Comparison of ENCODE assay signal across 10 cellular contexts in the genomic region with DNA sequence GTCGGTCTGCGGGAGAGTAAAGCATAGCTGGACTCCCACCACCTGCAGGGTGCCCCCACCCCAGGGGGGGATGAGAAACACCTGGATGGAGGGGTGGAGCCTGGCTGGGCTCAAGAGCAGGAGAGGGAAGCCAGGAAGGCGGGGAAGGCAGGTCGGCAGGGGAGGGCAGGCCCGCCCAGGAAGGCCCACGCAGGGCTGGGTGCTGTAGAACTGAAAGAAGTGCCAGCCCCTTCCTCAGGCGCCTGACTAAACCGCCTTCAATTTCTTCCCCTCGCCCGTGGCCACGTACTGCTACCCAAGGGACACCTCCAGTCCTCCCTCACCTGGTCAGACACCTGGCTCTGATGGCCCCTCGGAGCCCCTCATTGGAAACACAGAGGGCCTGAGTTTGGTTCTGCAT.
DNase-seq lines count a peak whose midpoint lies in the region; ATAC-seq and TF ChIP-seq lines count a peak whose summit lies in the region.
"Had no signal": no experiment of that assay in that cellular context is flagged by ENCODE, and none has a peak within 500 bp of the region (broad histone marks: within the 10 kb centered on the region; RNA-seq: fewer than 3 reads in every experiment).

No MANE protein-coding gene starts in this region.

- H2AFZ ChIP-seq in GM23338: no peak overlapping the region

- H3K4me2 ChIP-seq in GM23338: peak overlapping the region; percentile 66

- peaks cover 27% of the 10 kb centered on the region for H4K20me1 ChIP-seq in GM23338 (replicated peaks; ENCODE audit: insufficient read depth)

- no peaks in the 10 kb centered on the region for H3K9me3 Mint-ChIP-seq in GM23338

- H3K4me1 ChIP-seq in GM23338 (ENCODE audit: insufficient read depth) (peaks cover 28% of the 10 kb centered on the region), right atrium auricular region (peaks cover 0 to 84% of the 10 kb centered on the region in 2 donors)

- H3K9me3 ChIP-seq in right atrium auricular region: no peaks in the 10 kb centered on the region

- TF ChIP-seq CTCF in GM23338 (conservative IDR thresholded peaks at IDR 0.05; ENCODE audit: low read depth in 2 of 2) (no peak), right atrium auricular region (IDR thresholded peaks at IDR 0.05) (no peak)

- no peaks in the 10 kb centered on the region for H3F3A ChIP-seq in GM23338 (replicated peaks; ENCODE audit: low read depth)

- H3K4me3 ChIP-seq in GM23338: no peak overlapping the region
- H3K4me3 ChIP-seq in right atrium auricular region: no peak overlapping the region
- H3K4me3 ChIP-seq in skin epidermis: no peak overlapping the region
- H3K4me3 ChIP-seq: cardiac muscle cell had no signal

- no peaks in the 10 kb centered on the region for H3K9me2 ChIP-seq in GM23338 (ENCODE audit: insufficient read depth)

- H3K27ac ChIP-seq in GM23338 (ENCODE audit: low read depth): no peak overlapping the region; the same call in 1 of the 2 replicates
- peak overlapping the region; percentile 70 to 79 for H3K27ac ChIP-seq in right atrium auricular region
- peak overlapping the region in 17 of 21 experiments; percentile 2 to 78 (median 53) for H3K27ac ChIP-seq in skin epidermis
- H3K27ac ChIP-seq: cardiac muscle cell had no signal

- DNase-seq in GM23338 (ENCODE audit: low spot score): no peak
- peak; percentile 68 for DNase-seq in SW480 (ENCODE audit: low spot score)
- DNase-seq in right atrium auricular region (ENCODE audit: low spot score): no peak
- DNase-seq in stimulated activated CD8-positive, alpha-beta memory T cell treated with anti-CD3 and anti-CD28 coated beads, Interleukin-4, amount 100 ng/mL, for 48 hours: no peak
- no peak for DNase-seq in cortex of kidney (lab: John Stamatoyannopoulos, UW)
- DNase-seq: NCI-H2171 had no signal

- peaks cover 12% of the 10 kb centered on the region for H3K27me3 Mint-ChIP-seq in GM23338 (ENCODE audit: insufficient read depth, low read depth, poor library complexity)

- H3K79me2 ChIP-seq in GM23338 (replicated peaks; ENCODE audit: insufficient read depth): peaks cover 98% of the 10 kb centered on the region

- no peak overlapping the region for H3K27ac Mint-ChIP-seq in GM23338

- no peaks in the 10 kb centered on the region; the same call in 2 of the 3 replicates for H3K36me3 Mint-ChIP-seq in GM23338 (ENCODE audit: low read depth)

- ATAC-seq in GM23338 (peak; percentile 55), HG03442 (IDR thresholded peaks at IDR 0.05; ENCODE audit: unreplicated experiment) (no peak), GM18498 (IDR thresholded peaks at IDR 0.05; ENCODE audit: unreplicated experiment) (no peak)

- peaks cover 76% of the 10 kb centered on the region for H3K4me1 Mint-ChIP-seq in GM23338

- H3K4me3 Mint-ChIP-seq in GM23338: no peak overlapping the region

- H3K36me3 ChIP-seq in GM23338 (ENCODE audit: insufficient read depth) (no peaks in the 10 kb centered on the region), right atrium auricular region (no peaks in the 10 kb centered on the region)
- H3K36me3 ChIP-seq: cardiac muscle cell had no signal

- no peaks in the 10 kb centered on the region for H3K27me3 ChIP-seq in GM23338 (ENCODE audit: insufficient read depth)
- no peaks in the 10 kb centered on the region for H3K27me3 ChIP-seq in right atrium auricular region
- H3K27me3 ChIP-seq: cardiac muscle cell had no signal

TF ChIP-seq in GM23338, 12 proteins besides CTCF, POLR2A, EP300 and RAD21 (continues in another document):
- TF ChIP-seq, protein P1, sequence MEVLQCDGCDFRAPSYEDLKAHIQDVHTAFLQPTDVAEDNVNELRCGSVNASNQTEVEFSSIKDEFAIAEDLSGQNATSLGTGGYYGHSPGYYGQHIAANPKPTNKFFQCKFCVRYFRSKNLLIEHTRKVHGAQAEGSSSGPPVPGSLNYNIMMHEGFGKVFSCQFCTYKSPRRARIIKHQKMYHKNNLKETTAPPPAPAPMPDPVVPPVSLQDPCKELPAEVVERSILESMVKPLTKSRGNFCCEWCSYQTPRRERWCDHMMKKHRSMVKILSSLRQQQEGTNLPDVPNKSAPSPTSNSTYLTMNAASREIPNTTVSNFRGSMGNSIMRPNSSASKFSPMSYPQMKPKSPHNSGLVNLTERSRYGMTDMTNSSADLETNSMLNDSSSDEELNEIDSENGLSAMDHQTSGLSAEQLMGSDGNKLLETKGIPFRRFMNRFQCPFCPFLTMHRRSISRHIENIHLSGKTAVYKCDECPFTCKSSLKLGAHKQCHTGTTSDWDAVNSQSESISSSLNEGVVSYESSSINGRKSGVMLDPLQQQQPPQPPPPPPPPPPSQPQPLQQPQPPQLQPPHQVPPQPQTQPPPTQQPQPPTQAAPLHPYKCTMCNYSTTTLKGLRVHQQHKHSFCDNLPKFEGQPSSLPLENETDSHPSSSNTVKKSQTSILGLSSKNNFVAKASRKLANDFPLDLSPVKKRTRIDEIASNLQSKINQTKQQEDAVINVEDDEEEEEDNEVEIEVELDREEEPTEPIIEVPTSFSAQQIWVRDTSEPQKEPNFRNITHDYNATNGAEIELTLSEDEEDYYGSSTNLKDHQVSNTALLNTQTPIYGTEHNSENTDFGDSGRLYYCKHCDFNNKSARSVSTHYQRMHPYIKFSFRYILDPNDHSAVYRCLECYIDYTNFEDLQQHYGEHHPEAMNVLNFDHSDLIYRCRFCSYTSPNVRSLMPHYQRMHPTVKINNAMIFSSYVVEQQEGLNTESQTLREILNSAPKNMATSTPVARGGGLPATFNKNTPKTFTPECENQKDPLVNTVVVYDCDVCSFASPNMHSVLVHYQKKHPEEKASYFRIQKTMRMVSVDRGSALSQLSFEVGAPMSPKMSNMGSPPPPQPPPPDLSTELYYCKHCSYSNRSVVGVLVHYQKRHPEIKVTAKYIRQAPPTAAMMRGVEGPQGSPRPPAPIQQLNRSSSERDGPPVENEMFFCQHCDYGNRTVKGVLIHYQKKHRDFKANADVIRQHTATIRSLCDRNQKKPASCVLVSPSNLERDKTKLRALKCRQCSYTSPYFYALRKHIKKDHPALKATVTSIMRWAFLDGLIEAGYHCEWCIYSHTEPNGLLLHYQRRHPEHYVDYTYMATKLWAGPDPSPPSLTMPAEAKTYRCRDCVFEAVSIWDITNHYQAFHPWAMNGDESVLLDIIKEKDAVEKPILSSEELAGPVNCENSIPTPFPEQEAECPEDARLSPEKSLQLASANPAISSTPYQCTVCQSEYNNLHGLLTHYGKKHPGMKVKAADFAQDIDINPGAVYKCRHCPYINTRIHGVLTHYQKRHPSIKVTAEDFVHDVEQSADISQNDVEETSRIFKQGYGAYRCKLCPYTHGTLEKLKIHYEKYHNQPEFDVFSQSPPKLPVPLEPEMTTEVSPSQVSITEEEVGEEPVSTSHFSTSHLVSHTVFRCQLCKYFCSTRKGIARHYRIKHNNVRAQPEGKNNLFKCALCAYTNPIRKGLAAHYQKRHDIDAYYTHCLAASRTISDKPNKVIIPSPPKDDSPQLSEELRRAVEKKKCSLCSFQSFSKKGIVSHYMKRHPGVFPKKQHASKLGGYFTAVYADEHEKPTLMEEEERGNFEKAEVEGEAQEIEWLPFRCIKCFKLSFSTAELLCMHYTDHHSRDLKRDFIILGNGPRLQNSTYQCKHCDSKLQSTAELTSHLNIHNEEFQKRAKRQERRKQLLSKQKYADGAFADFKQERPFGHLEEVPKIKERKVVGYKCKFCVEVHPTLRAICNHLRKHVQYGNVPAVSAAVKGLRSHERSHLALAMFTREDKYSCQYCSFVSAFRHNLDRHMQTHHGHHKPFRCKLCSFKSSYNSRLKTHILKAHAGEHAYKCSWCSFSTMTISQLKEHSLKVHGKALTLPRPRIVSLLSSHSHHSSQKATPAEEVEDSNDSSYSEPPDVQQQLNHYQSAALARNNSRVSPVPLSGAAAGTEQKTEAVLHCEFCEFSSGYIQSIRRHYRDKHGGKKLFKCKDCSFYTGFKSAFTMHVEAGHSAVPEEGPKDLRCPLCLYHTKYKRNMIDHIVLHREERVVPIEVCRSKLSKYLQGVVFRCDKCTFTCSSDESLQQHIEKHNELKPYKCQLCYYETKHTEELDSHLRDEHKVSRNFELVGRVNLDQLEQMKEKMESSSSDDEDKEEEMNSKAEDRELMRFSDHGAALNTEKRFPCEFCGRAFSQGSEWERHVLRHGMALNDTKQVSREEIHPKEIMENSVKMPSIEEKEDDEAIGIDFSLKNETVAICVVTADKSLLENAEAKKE (CRISPR knock-in tag; IDR thresholded peaks at IDR 0.05): no peak
- TF ChIP-seq, protein P2, sequence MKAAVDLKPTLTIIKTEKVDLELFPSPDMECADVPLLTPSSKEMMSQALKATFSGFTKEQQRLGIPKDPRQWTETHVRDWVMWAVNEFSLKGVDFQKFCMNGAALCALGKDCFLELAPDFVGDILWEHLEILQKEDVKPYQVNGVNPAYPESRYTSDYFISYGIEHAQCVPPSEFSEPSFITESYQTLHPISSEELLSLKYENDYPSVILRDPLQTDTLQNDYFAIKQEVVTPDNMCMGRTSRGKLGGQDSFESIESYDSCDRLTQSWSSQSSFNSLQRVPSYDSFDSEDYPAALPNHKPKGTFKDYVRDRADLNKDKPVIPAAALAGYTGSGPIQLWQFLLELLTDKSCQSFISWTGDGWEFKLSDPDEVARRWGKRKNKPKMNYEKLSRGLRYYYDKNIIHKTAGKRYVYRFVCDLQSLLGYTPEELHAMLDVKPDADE (IDR thresholded peaks at IDR 0.05): no peak
- TF ChIP-seq POLR2AphosphoS5 (IDR thresholded peaks at IDR 0.05; ENCODE audit: low read depth) (no peak), NANOG (IDR thresholded peaks at IDR 0.05; ENCODE audit: borderline replicate concordance) (no peak), EZH2phosphoT487 (IDR thresholded peaks at IDR 0.05; ENCODE audit: unreplicated experiment) (no peak), EZH2 (IDR thresholded peaks at IDR 0.05; ENCODE audit: low read depth, unreplicated experiment) (no peak)
